Comparison of ENCODE assay signal across 8 cellular contexts in genomic region chr3:71710906-71711494, GRCh38. TPM values are rescaled to one million over a fixed set of nuclear protein-coding genes. Genes with fewer than 3 reads are reported as not detected.
DNase-seq lines count a peak whose midpoint lies in the region; ATAC-seq and TF ChIP-seq lines count a peak whose summit lies in the region.

No MANE protein-coding gene starts in this region.

- CTCF ChIA-PET in Caco-2 (lab: Charles Lee) = interaction anchor here (0.5 to 1.6 kb wide), 5 partner anchors 9 to 772 kb away, joined by 3 to 12 read pairs (median 5); no protein-coding TSS in a partner anchor

- DNase-seq in Caco-2 = peak in 1 of 2 experiments; percentile 29
- peak; percentile 75 for DNase-seq in dedifferentiated amniotic fluid mesenchymal stem cell (ENCODE audit: extremely low spot score)
- peak in 1 of 2 donors; percentile 17 for DNase-seq in memory B cell (ENCODE audit: low spot score in 2 of 2)
- DNase-seq in activated CD8-positive, alpha-beta memory T cell treated with anti-CD3 and anti-CD28 coated beads, Interleukin-2, amount 50 U/mL, for 4 hours = no peak
- no peak for DNase-seq in KG1 (lab: John Stamatoyannopoulos, UW)

- peaks cover 9% of the 10 kb centered on the region for H3K4me1 ChIP-seq in Caco-2
- H3K4me1 ChIP-seq in OCI-LY3 (ENCODE audit: low read length) = peaks cover 5% of the 10 kb centered on the region

- no peaks in the 10 kb centered on the region for H3K9me3 ChIP-seq in Caco-2
- H3K9me3 ChIP-seq in OCI-LY3 (ENCODE audit: insufficient read depth, low read length) = no peaks in the 10 kb centered on the region

- no peak overlapping the region for H3K4me3 Mint-ChIP-seq in Caco-2 (ENCODE audit: unreplicated experiment)
- no peak overlapping the region for H3K4me3 Mint-ChIP-seq in memory B cell

- H3K4me3 ChIP-seq in Caco-2 (ENCODE audit: low read depth, low read length) (no peak overlapping the region), OCI-LY3 (ENCODE audit: low read length) (0 out of 2 replicates have a peak overlapping the region, but pooled peaks have one; percentile 14)

- H3K27ac Mint-ChIP-seq in Caco-2 (ENCODE audit: unreplicated experiment) (no peak overlapping the region), memory B cell (no peak overlapping the region)

- POLR2A ChIA-PET in Caco-2 (lab: Charles Lee) = no interaction called here

- no peak overlapping the region for H3K9ac ChIP-seq in OCI-LY3 (ENCODE audit: low read length)

- H3K36me3 ChIP-seq in Caco-2 (ENCODE audit: control insufficient read depth, insufficient read depth, low read length) = no peaks in the 10 kb centered on the region; the same call in 1 of the 2 replicates
- H3K36me3 ChIP-seq in OCI-LY3 (replicated peaks; ENCODE audit: low read depth, low read length) = no peaks in the 10 kb centered on the region

- TF ChIP-seq CTCF in Caco-2 (IDR thresholded peaks at IDR 0.05; ENCODE audit: insufficient read depth in 1 of 2, low read depth in 1 of 2, low read length in 1 of 2, severe bottlenecking in 1 of 2, unreplicated experiment in 1 of 2) (peak; percentile 38 to 57), OCI-LY3 (IDR thresholded peaks at IDR 0.05; ENCODE audit: low read depth, low read length) (peak; percentile 95)

- no peak overlapping the region for H2AFZ ChIP-seq in OCI-LY3 (ENCODE audit: low read depth, low read length)

- H3K27me3 ChIP-seq in Caco-2 (replicated peaks; ENCODE audit: control insufficient read depth, insufficient read depth, low read length) = no peaks in the 10 kb centered on the region
- peaks cover 58% of the 10 kb centered on the region for H3K27me3 ChIP-seq in OCI-LY3 (ENCODE audit: low read depth, low read length)

- no peaks in the 10 kb centered on the region for H3K79me2 ChIP-seq in OCI-LY3 (ENCODE audit: low read length)

- no peak overlapping the region for H3K27ac ChIP-seq in OCI-LY3 (ENCODE audit: low read length)

- H3K36me3 Mint-ChIP-seq in Caco-2 (ENCODE audit: insufficient read depth, unreplicated experiment) = no peaks in the 10 kb centered on the region
- no peaks in the 10 kb centered on the region for H3K36me3 Mint-ChIP-seq in memory B cell

- H3K4me1 Mint-ChIP-seq in Caco-2 (ENCODE audit: low read depth, unreplicated experiment) = no peaks in the 10 kb centered on the region
- peaks cover 2% of the 10 kb centered on the region for H3K4me1 Mint-ChIP-seq in memory B cell

- H3K9me3 Mint-ChIP-seq in Caco-2 (ENCODE audit: unreplicated experiment) (no peaks in the 10 kb centered on the region), memory B cell (no peaks in the 10 kb centered on the region)

- H3K27me3 Mint-ChIP-seq in Caco-2 (ENCODE audit: insufficient read depth, unreplicated experiment) (no peaks in the 10 kb centered on the region), memory B cell (peaks cover 5% of the 10 kb centered on the region)

- H3K4me2 ChIP-seq in OCI-LY3 (ENCODE audit: low read length) = peak overlapping the region; percentile 48

- BruUV-seq in Caco-2 (replicated peaks; lab: Mats Ljungman, UMichigan) = no TSS peak

- intact Hi-C loops in Caco-2 (cut with micrococcal nuclease; ENCODE audit: unreplicated experiment) = loop anchor here (1.0 to 10.0 kb wide), 3 partner anchors 148 to 244 kb away; no protein-coding TSS in a partner anchor

- ATAC-seq in GM19025 (IDR thresholded peaks at IDR 0.05; ENCODE audit: low read depth, unreplicated experiment) = peak; percentile 60
- peak; percentile 87 for ATAC-seq in HG03175 (IDR thresholded peaks at IDR 0.05; ENCODE audit: unreplicated experiment)
- ATAC-seq in memory B cell (ENCODE audit: low read depth) = peak; percentile 47

- H4K20me1 ChIP-seq in OCI-LY3 (ENCODE audit: insufficient read depth, low read length) = no peaks in the 10 kb centered on the region

RNA-seq across cellular contexts. Expression of gene EIF4E3, which starts 14.2 kb away (rescaled TPM):
- 1.2 and 1.7 TPM in 2 replicates for total RNA-seq in Caco-2 (2022)

RNA-seq across cellular contexts. Expression of gene GPR27, which starts 42.7 kb away (rescaled TPM):
- 0.32 and 0.39 TPM in 2 replicates for total RNA-seq in Caco-2 (2022)
